In genomic region chr1:246091477-246091876, GRCh38 we compare ENCODE assay signal across 18 cellular contexts.
DNase-seq lines count a peak whose midpoint lies in the region; ATAC-seq and TF ChIP-seq lines count a peak whose summit lies in the region.
"Had no signal": no experiment of that assay in that cellular context is flagged by ENCODE, and none has a peak within 500 bp of the region (broad histone marks: within the 10 kb centered on the region; RNA-seq: fewer than 3 reads in every experiment).

No MANE protein-coding gene starts in this region.

- no peaks in the 10 kb centered on the region for H3K27me3 Mint-ChIP-seq in activated CD8-positive, alpha-beta T cell treated with anti-CD3 and anti-CD28 coated beads, Interleukin-2, amount 10 ng/mL, durations not matched to agents 7 days and 5 days (ENCODE audit: low read depth)
- no peaks in the 10 kb centered on the region for H3K27me3 Mint-ChIP-seq in activated CD8-positive, alpha-beta T cell treated with anti-CD3 and anti-CD28 coated beads for 36 hours
- H3K27me3 Mint-ChIP-seq in chondrocyte (ENCODE audit: low read depth) = no peaks in the 10 kb centered on the region
- H3K27me3 Mint-ChIP-seq: B cell; CD4-positive, alpha-beta T cell had no signal

- H3K9me3 Mint-ChIP-seq in activated CD8-positive, alpha-beta T cell treated with anti-CD3 and anti-CD28 coated beads, Interleukin-2, amount 10 ng/mL, durations not matched to agents 7 days and 5 days (ENCODE audit: insufficient read depth) = peaks cover 8% of the 10 kb centered on the region
- H3K9me3 Mint-ChIP-seq in activated CD8-positive, alpha-beta T cell treated with anti-CD3 and anti-CD28 coated beads for 36 hours = peaks cover 9% of the 10 kb centered on the region
- H3K9me3 Mint-ChIP-seq in chondrocyte (ENCODE audit: low read depth) = peaks cover 16% of the 10 kb centered on the region

- H3K27ac Mint-ChIP-seq in activated CD8-positive, alpha-beta T cell treated with anti-CD3 and anti-CD28 coated beads, Interleukin-2, amount 10 ng/mL, durations not matched to agents 7 days and 5 days = no peak overlapping the region
- H3K27ac Mint-ChIP-seq in activated CD8-positive, alpha-beta T cell treated with anti-CD3 and anti-CD28 coated beads for 36 hours = no peak overlapping the region
- peak overlapping the region; percentile 1 for H3K27ac Mint-ChIP-seq in chondrocyte (ENCODE audit: unreplicated experiment)
- H3K27ac Mint-ChIP-seq: B cell; CD4-positive, alpha-beta T cell had no signal

- CTCF ChIA-PET in activated CD8-positive, alpha-beta T cell treated with anti-CD3 and anti-CD28 coated beads, Interleukin-2, amount 10 ng/mL, durations not matched to agents 7 days and 5 days (lab: Charles Lee) = no interaction called here
- CTCF ChIA-PET in activated CD8-positive, alpha-beta T cell treated with anti-CD3 and anti-CD28 coated beads for 36 hours (lab: Charles Lee) = no interaction called here

- no peaks in the 10 kb centered on the region for H3K36me3 Mint-ChIP-seq in activated CD8-positive, alpha-beta T cell treated with anti-CD3 and anti-CD28 coated beads, Interleukin-2, amount 10 ng/mL, durations not matched to agents 7 days and 5 days (ENCODE audit: low read depth)
- peaks cover 7% of the 10 kb centered on the region for H3K36me3 Mint-ChIP-seq in activated CD8-positive, alpha-beta T cell treated with anti-CD3 and anti-CD28 coated beads for 36 hours (ENCODE audit: low read depth)
- peaks cover 6% of the 10 kb centered on the region for H3K36me3 Mint-ChIP-seq in chondrocyte (ENCODE audit: low read depth)

- intact Hi-C loops in activated CD8-positive, alpha-beta T cell treated with anti-CD3 and anti-CD28 coated beads for 36 hours (cut with micrococcal nuclease) = no loop called here

- DNase-seq in activated CD8-positive, alpha-beta T cell treated with anti-CD3 and anti-CD28 coated beads, Interleukin-2, amount 10 ng/mL, durations not matched to agents 7 days and 5 days = no peak
- DNase-seq in activated CD8-positive, alpha-beta T cell treated with anti-CD3 and anti-CD28 coated beads for 36 hours = no peak
- DNase-seq in KBM-7 = peak; percentile 75
- DNase-seq in chondrocyte (ENCODE audit: low spot score) = no peak
- DNase-seq in stromal cell of bone marrow (ENCODE audit: low read depth) = peak; percentile 6
- DNase-seq in effector CD4-positive, alpha-beta T cell = no peak
- no peak for DNase-seq in UCSD-AML1 (lab: John Stamatoyannopoulos, UW; ENCODE audit: unreplicated experiment)
- DNase-seq: CD4-positive, alpha-beta T cell; DND-41; GDM1; NCI-H1092; NCI-H1694; NCI-H446; NCI-H748 treated with DMSO at 0.1 percent for 48 hours; PC-3 had no signal

- H3K4me1 Mint-ChIP-seq in activated CD8-positive, alpha-beta T cell treated with anti-CD3 and anti-CD28 coated beads, Interleukin-2, amount 10 ng/mL, durations not matched to agents 7 days and 5 days (ENCODE audit: low read depth) = peaks cover 8% of the 10 kb centered on the region
- no peaks in the 10 kb centered on the region for H3K4me1 Mint-ChIP-seq in activated CD8-positive, alpha-beta T cell treated with anti-CD3 and anti-CD28 coated beads for 36 hours (ENCODE audit: low read depth)
- peaks cover 27% of the 10 kb centered on the region for H3K4me1 Mint-ChIP-seq in chondrocyte (ENCODE audit: low read depth)
- H3K4me1 Mint-ChIP-seq: B cell had no signal

- H3K4me3 Mint-ChIP-seq in activated CD8-positive, alpha-beta T cell treated with anti-CD3 and anti-CD28 coated beads, Interleukin-2, amount 10 ng/mL, durations not matched to agents 7 days and 5 days = no peak overlapping the region
- no peak overlapping the region for H3K4me3 Mint-ChIP-seq in activated CD8-positive, alpha-beta T cell treated with anti-CD3 and anti-CD28 coated beads for 36 hours
- H3K4me3 Mint-ChIP-seq in chondrocyte (ENCODE audit: unreplicated experiment) = no peak overlapping the region
- H3K4me3 Mint-ChIP-seq: B cell; CD4-positive, alpha-beta T cell had no signal

- ATAC-seq in activated CD8-positive, alpha-beta T cell treated with anti-CD3 and anti-CD28 coated beads, Interleukin-2, amount 10 ng/mL, durations not matched to agents 7 days and 5 days = peak; percentile 23
- no peak for ATAC-seq in activated CD8-positive, alpha-beta T cell treated with anti-CD3 and anti-CD28 coated beads for 36 hours
- ATAC-seq in GM21390 (IDR thresholded peaks at IDR 0.05; ENCODE audit: unreplicated experiment) = no peak
- ATAC-seq: HepG2, PC-3 had no signal

- TF ChIP-seq CTCF in activated CD8-positive, alpha-beta T cell treated with anti-CD3 and anti-CD28 coated beads for 36 hours (IDR thresholded peaks at IDR 0.05) = no peak
- no peak for TF ChIP-seq CTCF in chondrocyte (IDR thresholded peaks at IDR 0.05)

- in situ Hi-C loops in KBM-7 (cut with MboI; ENCODE audit: low pct_unique_long_range_greater_than_20kb, low sequenced_read_pairs) = no loop called here

- POLR2A ChIA-PET in activated CD8-positive, alpha-beta T cell treated with anti-CD3 and anti-CD28 coated beads, Interleukin-2, amount 10 ng/mL, durations not matched to agents 7 days and 5 days (lab: Charles Lee) = no interaction called here
- POLR2A ChIA-PET in activated CD8-positive, alpha-beta T cell treated with anti-CD3 and anti-CD28 coated beads for 36 hours (lab: Charles Lee) = no interaction called here

Comparison
In these comparisons a context has a peak if more than half of its experiments do, and no peak if none do; other contexts are left out.
1. DNase-seq: peak in KBM-7 (single experiment) and stromal cell of bone marrow (single experiment); none in activated CD8-positive, alpha-beta T cell treated with anti-CD3 and anti-CD28 coated beads, Interleukin-2, amount 10 ng/mL, durations not matched to agents 7 days and 5 days (single experiment), activated CD8-positive, alpha-beta T cell treated with anti-CD3 and anti-CD28 coated beads for 36 hours (single experiment), chondrocyte (single experiment), effector CD4-positive, alpha-beta T cell (single experiment) and UCSD-AML1 (single experiment).